Comparison of ENCODE assay signal across 14 cellular contexts in genomic region chr1:176567190-176567794, GRCh38.
DNase-seq lines count a peak whose midpoint lies in the region; ATAC-seq, FAIRE-seq and TF ChIP-seq lines count a peak whose summit lies in the region.
"Had no signal": no experiment of that assay in that cellular context is flagged by ENCODE, and none has a peak within 500 bp of the region (broad histone marks: within the 10 kb centered on the region; RNA-seq: fewer than 3 reads in every experiment).

No MANE protein-coding gene starts in this region.

- POLR2A ChIA-PET in endothelial cell of umbilical vein (lab: Charles Lee): no interaction called here

- no peak overlapping the region for H2AFZ ChIP-seq in endothelial cell of umbilical vein (ENCODE audit: low read depth, low read length)
- H2AFZ ChIP-seq: PC-9 had no signal

- no peaks in the 10 kb centered on the region for H3K27me3 ChIP-seq in endothelial cell of umbilical vein (ENCODE audit: control insufficient read depth in 2 of 2, insufficient read depth in 2 of 2, low read length in 2 of 2)

- H3K4me3 ChIP-seq in endothelial cell of umbilical vein (replicated peaks in 1 of 3; ENCODE audit: insufficient read depth in 1 of 3, low read depth in 1 of 3, low read length in 3 of 3): no peak overlapping the region
- H3K4me3 ChIP-seq: PC-9 had no signal

- intact Hi-C loops in endothelial cell of umbilical vein (cut with micrococcal nuclease): no loop called here

- DNase-seq in Caki2 (ENCODE audit: low read depth): peak; percentile 29
- DNase-seq in OCI-M1 (lab: John Stamatoyannopoulos, UW): peak; percentile 50
- DNase-seq in endothelial cell of umbilical vein (ENCODE audit: low read depth, low spot score): no peak
- no peak for DNase-seq in omental fat pad (ENCODE audit: low spot score)
- DNase-seq in AML-193 (lab: John Stamatoyannopoulos, UW): no peak
- DNase-seq: activated CD4-positive, alpha-beta T cell treated with anti-CD3 and anti-CD28 coated beads for 48 hours; activated T-cell treated with anti-CD3 and anti-CD28 coated beads, Interleukin-2, amount 50 U/mL, for 4 hours; CD8-positive, alpha-beta T cell; NCI-H226; PC-9; stimulated activated CD4-positive, alpha-beta T cell treated with anti-CD3 and anti-CD28 coated beads, Interleukin-4, amount 100 ng/mL, for 4 hours had no signal

- no peaks in the 10 kb centered on the region for H3K9me3 ChIP-seq in endothelial cell of umbilical vein (replicated peaks; ENCODE audit: control insufficient read depth, insufficient read depth, low read length)

- no peaks in the 10 kb centered on the region for H3K79me2 ChIP-seq in endothelial cell of umbilical vein (ENCODE audit: control insufficient read depth, insufficient read depth, low read length)

- no peaks in the 10 kb centered on the region for H3K4me1 ChIP-seq in endothelial cell of umbilical vein (ENCODE audit: control insufficient read depth, extremely low read depth, insufficient read depth, low read length)

- H3K27ac ChIP-seq in endothelial cell of umbilical vein (ENCODE audit: insufficient read depth, low read depth, low read length): no peak overlapping the region
- H3K27ac ChIP-seq: PC-9 had no signal

- FAIRE-seq in endothelial cell of umbilical vein (lab: Jason Lieb, UNC): no peak

- TF ChIP-seq CTCF in endothelial cell of umbilical vein (IDR thresholded peaks at IDR 0.05; ENCODE audit: extremely low read depth in 1 of 2, insufficient read depth in 1 of 2, low read depth in 1 of 2, low read length in 2 of 2): no peak
- no peak for TF ChIP-seq CTCF in omental fat pad (IDR thresholded peaks at IDR 0.05)

- BruUV-seq in endothelial cell of umbilical vein (replicated peaks; lab: Mats Ljungman, UMichigan): no TSS peak

- no peaks in the 10 kb centered on the region for H3K36me3 ChIP-seq in endothelial cell of umbilical vein (ENCODE audit: control insufficient read depth in 2 of 2, extremely low read depth in 1 of 2, insufficient read depth in 2 of 2, low read length in 2 of 2)

- no peak overlapping the region for H3K9ac ChIP-seq in endothelial cell of umbilical vein (replicated peaks; ENCODE audit: extremely low read depth, insufficient read depth, low read length)

- peak; percentile 69 for ATAC-seq in omental fat pad (ENCODE audit: low FRiP score)
- ATAC-seq in HG03469 (IDR thresholded peaks at IDR 0.05; ENCODE audit: unreplicated experiment): no peak
- ATAC-seq in HG03196 (IDR thresholded peaks at IDR 0.05; ENCODE audit: unreplicated experiment): no peak
- ATAC-seq in GM18502 (IDR thresholded peaks at IDR 0.05; ENCODE audit: poor library complexity, unreplicated experiment): no peak
- ATAC-seq: activated T-cell treated with anti-CD3 and anti-CD28 coated beads, Interleukin-2, amount 50 U/mL, for 4 hours; CD8-positive, alpha-beta T cell had no signal

- H3K9me1 ChIP-seq in endothelial cell of umbilical vein (replicated peaks; ENCODE audit: control insufficient read depth, extremely low read depth, insufficient read depth, low read length): no peaks in the 10 kb centered on the region

- dilution Hi-C loops in endothelial cell of umbilical vein (cut with MboI; ENCODE audit: extremely low pct_ligation_motif_present, low sequenced_read_pairs): no loop called here

- no peaks in the 10 kb centered on the region for H4K20me1 ChIP-seq in endothelial cell of umbilical vein (replicated peaks; ENCODE audit: control insufficient read depth, extremely low read depth, insufficient read depth, low read length)

- no peak for TF ChIP-seq POLR2A in endothelial cell of umbilical vein (IDR thresholded peaks at IDR 0.05; ENCODE audit: low read depth, low read length)

- in situ Hi-C loops in Caki2 (cut with HindIII; ENCODE audit: low pct_unique_long_range_greater_than_20kb, low sequenced_read_pairs): no loop called here

- H3K4me2 ChIP-seq in endothelial cell of umbilical vein (ENCODE audit: insufficient read depth, low read length): no peak overlapping the region
- H3K4me2 ChIP-seq: PC-9 had no signal

- CTCF ChIA-PET in endothelial cell of umbilical vein (lab: Charles Lee): no interaction called here

TF ChIP-seq in endothelial cell of umbilical vein, 7 proteins besides CTCF, POLR2A, EP300 and RAD21:
- TF ChIP-seq JUN (IDR thresholded peaks at IDR 0.05; ENCODE audit: borderline replicate concordance, insufficient read depth, insufficient read length, low read depth) (peak; percentile 36), FOS (IDR thresholded peaks at IDR 0.05; ENCODE audit: borderline replicate concordance, insufficient read depth, low read length) (peak; percentile 45), POLR2AphosphoS5 (IDR thresholded peaks at IDR 0.05; ENCODE audit: insufficient read depth, low read depth, low read length) (no peak)
TF ChIP-seq in endothelial cell of umbilical vein: peak in this region for 2.

Comparison
In these comparisons a context has a peak if more than half of its experiments do, and no peak if none do; other contexts are left out.
1. DNase-seq: peak in Caki2 (single experiment) and OCI-M1 (single experiment); none in endothelial cell of umbilical vein (single experiment), omental fat pad (single experiment) and AML-193 (0 of 2).